ENCODE assay signal across 18 cellular contexts in the genomic region with DNA sequence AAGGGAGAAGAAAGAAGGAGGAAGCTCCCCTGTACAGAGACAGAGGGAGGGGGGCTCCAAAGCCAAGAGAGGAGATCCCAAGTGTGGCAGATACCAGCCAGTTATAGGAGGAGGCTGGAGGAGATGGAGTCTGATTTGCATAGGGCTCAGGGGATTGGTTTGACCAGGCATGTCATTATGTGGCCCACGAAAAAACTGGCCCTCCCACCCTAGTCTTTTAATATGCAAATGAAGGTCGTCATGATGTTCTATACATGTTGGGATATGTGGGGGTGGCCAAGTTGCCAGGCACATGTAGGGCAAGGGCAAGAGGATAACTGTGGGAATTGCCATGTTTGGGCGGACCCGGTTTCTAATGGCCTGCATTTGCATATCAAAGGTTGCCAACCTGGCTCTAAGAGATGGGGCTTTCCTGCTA.
"Had no signal": no experiment of that assay in that cellular context is flagged by ENCODE, and none has a peak within 500 bp of the region (broad histone marks: within the 10 kb centered on the region; RNA-seq: fewer than 3 reads in every experiment).

No MANE protein-coding gene starts in this region.

- DNase-seq: activated CD4-positive, alpha-beta T cell treated with anti-CD3 and anti-CD28 coated beads, Interleukin-2, amount 10 ng/mL, durations not matched to agents 24 days and 14 days; activated CD8-positive, alpha-beta T cell treated with anti-CD3 and anti-CD28 coated beads for 36 hours; activated naive CD4-positive, alpha-beta T cell; activated naive CD8-positive, alpha-beta T cell treated with anti-CD3 and anti-CD28 coated beads for 36 hours; activated T-cell treated with anti-CD3 and anti-CD28 coated beads, Interleukin-2, amount 50 U/mL, for 1 hour; amniotic stem cell; effector CD8-positive, alpha-beta T cell; stimulated activated CD4-positive, alpha-beta T cell treated with anti-CD3 and anti-CD28 coated beads, Interleukin-12 subunit alpha, Interleukin-12 subunit beta, amount 100 ng/mL, for 4 hours; stimulated activated CD4-positive, alpha-beta T cell treated with anti-CD3 and anti-CD28 coated beads, Interleukin-1b, Interleukin-23, amount 100 ng/mL, for 48 hours; stimulated activated CD8-positive, alpha-beta memory T cell treated with anti-CD3 and anti-CD28 coated beads, Interleukin-4, amount 100 ng/mL, for 48 hours; stimulated activated naive CD4-positive, alpha-beta T cell; T-helper 9 cell; thyroid gland had no signal

- H3K4me1 Mint-ChIP-seq: activated CD4-positive, alpha-beta T cell treated with anti-CD3 and anti-CD28 coated beads, Interleukin-2, amount 10 ng/mL, durations not matched to agents 24 days and 14 days; activated naive CD8-positive, alpha-beta T cell treated with anti-CD3 and anti-CD28 coated beads for 36 hours; activated T-helper 17 cell treated with anti-CD3 and anti-CD28 coated beads, Interleukin-2, amount 50 U/mL, for 72 hours had no signal

- H3K36me3 ChIP-seq: prostate gland, right atrium auricular region, thyroid gland had no signal

- H3K4me3 Mint-ChIP-seq: activated CD4-positive, alpha-beta T cell treated with anti-CD3 and anti-CD28 coated beads, Interleukin-2, amount 10 ng/mL, durations not matched to agents 24 days and 14 days; activated CD8-positive, alpha-beta T cell treated with anti-CD3 and anti-CD28 coated beads for 36 hours; activated naive CD8-positive, alpha-beta T cell treated with anti-CD3 and anti-CD28 coated beads for 36 hours; activated T-helper 17 cell treated with anti-CD3 and anti-CD28 coated beads, Interleukin-2, amount 50 U/mL, for 72 hours; dendritic cell treated with granulocyte-macrophage colony-stimulating factor and Interleukin-4, amounts not matched to agents 40 ng/mL and 50 ng/mL, for 4 days; neural crest cell had no signal

- H3K4me3 ChIP-seq: prostate gland, right atrium auricular region, thyroid gland had no signal

- H3K9me3 ChIP-seq: prostate gland, thyroid gland had no signal

- H3K27me3 ChIP-seq: right atrium auricular region, thyroid gland had no signal

- H3K9me3 Mint-ChIP-seq: activated CD4-positive, alpha-beta T cell treated with anti-CD3 and anti-CD28 coated beads, Interleukin-2, amount 10 ng/mL, durations not matched to agents 24 days and 14 days; activated T-helper 17 cell treated with anti-CD3 and anti-CD28 coated beads, Interleukin-2, amount 50 U/mL, for 72 hours; dendritic cell treated with granulocyte-macrophage colony-stimulating factor and Interleukin-4, amounts not matched to agents 40 ng/mL and 50 ng/mL, for 4 days had no signal

- H3K4me1 ChIP-seq: prostate gland, right atrium auricular region, thyroid gland had no signal

- H3K27ac ChIP-seq: prostate gland, right atrium auricular region, thyroid gland had no signal

- H3K27ac Mint-ChIP-seq: activated CD4-positive, alpha-beta T cell treated with anti-CD3 and anti-CD28 coated beads, Interleukin-2, amount 10 ng/mL, durations not matched to agents 24 days and 14 days; activated CD8-positive, alpha-beta T cell treated with anti-CD3 and anti-CD28 coated beads for 36 hours; activated naive CD8-positive, alpha-beta T cell treated with anti-CD3 and anti-CD28 coated beads for 36 hours; activated T-helper 17 cell treated with anti-CD3 and anti-CD28 coated beads, Interleukin-2, amount 50 U/mL, for 72 hours; dendritic cell treated with granulocyte-macrophage colony-stimulating factor and Interleukin-4, amounts not matched to agents 40 ng/mL and 50 ng/mL, for 4 days had no signal
